In genomic region chr14:93533437-93533836, GRCh38 we compare ENCODE assay signal across 18 cellular contexts.
DNase-seq lines count a peak whose midpoint lies in the region; ATAC-seq, FAIRE-seq and TF ChIP-seq lines count a peak whose summit lies in the region.
"Had no signal": no experiment of that assay in that cellular context is flagged by ENCODE, and none has a peak within 500 bp of the region (broad histone marks: within the 10 kb centered on the region; RNA-seq: fewer than 3 reads in every experiment).

No MANE protein-coding gene starts in this region.

- H3K4me3 ChIP-seq in bronchial epithelial cell (ENCODE audit: low read depth, low read length) (no peak overlapping the region), adrenal gland (no peak overlapping the region)
- H3K4me3 ChIP-seq: skin epidermis had no signal

- WGBS in adrenal gland, 4 donors, result 69 to 84% (median 73%) methylated on average over 2 of the region's 2 CpGs

- intact Hi-C loops in adrenal gland (cut with DNase I), result no loop called here

- H3K4me1 Mint-ChIP-seq in progenitor cell of endocrine pancreas (ENCODE audit: low read depth), result no peaks in the 10 kb centered on the region

- no peaks in the 10 kb centered on the region for H3K36me3 Mint-ChIP-seq in progenitor cell of endocrine pancreas (ENCODE audit: insufficient read depth)

- H3K36me3 ChIP-seq in bronchial epithelial cell (ENCODE audit: control insufficient read depth, insufficient read depth, low read length) (no peaks in the 10 kb centered on the region), adrenal gland (replicated peaks in 1 of 2) (no peaks in the 10 kb centered on the region)

- H3K27ac ChIP-seq in adrenal gland, result peak overlapping the region in 1 of 5 donors; percentile 20
- H3K27ac ChIP-seq: skin epidermis had no signal

- H3K9me3 Mint-ChIP-seq in progenitor cell of endocrine pancreas (ENCODE audit: low read depth), result peaks cover 2% of the 10 kb centered on the region
- H3K9me3 Mint-ChIP-seq: activated T-cell treated with anti-CD3 and anti-CD28 coated beads, Interleukin-2, amount 50 U/mL, for 72 hours; stimulated activated naive CD8-positive, alpha-beta T cell treated with anti-CD3 and anti-CD28 coated beads, Interleukin-15, Interleukin-2, amounts not matched to agents 100 ng/mL and 50 ng/mL, for 24 hours; T-helper 1 cell treated with Interleukin-12 subunit alpha and Interleukin-12 subunit beta and Interleukin-4 antibody, amounts not matched to agents 30 μg/mL and 1 μg/mL, for 36 hours had no signal

- peak; percentile 97 for DNase-seq in bronchial epithelial cell (ENCODE audit: low read depth)
- no peak for DNase-seq in adrenal gland
- no peak for DNase-seq in NCI-H2081 (lab: John Stamatoyannopoulos, UW)
- DNase-seq in progenitor cell of endocrine pancreas (ENCODE audit: low spot score, unreplicated experiment), result no peak
- DNase-seq in activated effector memory CD4-positive, alpha-beta T cell treated with Interleukin-2 at 50 U/mL for 16 hours, result no peak
- DNase-seq: activated CD4-positive, alpha-beta T cell treated with anti-CD3 and anti-CD28 coated beads for 48 hours; activated T-cell treated with anti-CD3 and anti-CD28 coated beads, Interleukin-2, amount 50 U/mL, for 72 hours; Calu3; left colon; NCI-H2029 had no signal

- TF ChIP-seq POLR2A in adrenal gland (IDR thresholded peaks at IDR 0.05), result no peak

- peak; percentile 42 for ATAC-seq in GM18498 (IDR thresholded peaks at IDR 0.05; ENCODE audit: unreplicated experiment)
- peak; percentile 9 for ATAC-seq in GM21423 (IDR thresholded peaks at IDR 0.05; ENCODE audit: unreplicated experiment)
- peak; percentile 28 for ATAC-seq in HG03135 (IDR thresholded peaks at IDR 0.05; ENCODE audit: unreplicated experiment)
- ATAC-seq: activated T-cell treated with anti-CD3 and anti-CD28 coated beads, Interleukin-2, amount 50 U/mL, for 72 hours; esophagus mucosa had no signal

- H3K4me3 Mint-ChIP-seq in progenitor cell of endocrine pancreas (ENCODE audit: low read depth), result no peak overlapping the region
- H3K4me3 Mint-ChIP-seq: activated T-cell treated with anti-CD3 and anti-CD28 coated beads, Interleukin-2, amount 50 U/mL, for 72 hours; stimulated activated naive CD8-positive, alpha-beta T cell treated with anti-CD3 and anti-CD28 coated beads, Interleukin-15, Interleukin-2, amounts not matched to agents 100 ng/mL and 50 ng/mL, for 24 hours; T-helper 1 cell treated with Interleukin-12 subunit alpha and Interleukin-12 subunit beta and Interleukin-4 antibody, amounts not matched to agents 30 μg/mL and 1 μg/mL, for 36 hours had no signal

- H3K27me3 ChIP-seq in bronchial epithelial cell (ENCODE audit: control insufficient read depth, insufficient read depth, low read length) (no peaks in the 10 kb centered on the region), adrenal gland (no peaks in the 10 kb centered on the region)

- H3K9me3 ChIP-seq in adrenal gland (replicated peaks in 1 of 3), result no peaks in the 10 kb centered on the region

- no peak overlapping the region for H3K27ac Mint-ChIP-seq in progenitor cell of endocrine pancreas
- H3K27ac Mint-ChIP-seq: activated T-cell treated with anti-CD3 and anti-CD28 coated beads, Interleukin-2, amount 50 U/mL, for 72 hours; stimulated activated naive CD8-positive, alpha-beta T cell treated with anti-CD3 and anti-CD28 coated beads, Interleukin-15, Interleukin-2, amounts not matched to agents 100 ng/mL and 50 ng/mL, for 24 hours; T-helper 1 cell treated with Interleukin-12 subunit alpha and Interleukin-12 subunit beta and Interleukin-4 antibody, amounts not matched to agents 30 μg/mL and 1 μg/mL, for 36 hours had no signal

- TF ChIP-seq CTCF in bronchial epithelial cell (IDR thresholded peaks at IDR 0.05; ENCODE audit: insufficient read depth, low read length, severe bottlenecking) (no peak), adrenal gland (IDR thresholded peaks at IDR 0.05) (no peak), progenitor cell of endocrine pancreas (IDR thresholded peaks at IDR 0.05; ENCODE audit: unreplicated experiment) (no peak)

- no peak for FAIRE-seq in bronchial epithelial cell (lab: Jason Lieb, UNC)
- FAIRE-seq: colon had no signal

- H3K4me1 ChIP-seq in adrenal gland (replicated peaks in 1 of 2), result no peaks in the 10 kb centered on the region

- H3K27me3 Mint-ChIP-seq in progenitor cell of endocrine pancreas, result peaks cover 3% of the 10 kb centered on the region
